Comparison of ENCODE assay signal across 16 cellular contexts in the genomic region with DNA sequence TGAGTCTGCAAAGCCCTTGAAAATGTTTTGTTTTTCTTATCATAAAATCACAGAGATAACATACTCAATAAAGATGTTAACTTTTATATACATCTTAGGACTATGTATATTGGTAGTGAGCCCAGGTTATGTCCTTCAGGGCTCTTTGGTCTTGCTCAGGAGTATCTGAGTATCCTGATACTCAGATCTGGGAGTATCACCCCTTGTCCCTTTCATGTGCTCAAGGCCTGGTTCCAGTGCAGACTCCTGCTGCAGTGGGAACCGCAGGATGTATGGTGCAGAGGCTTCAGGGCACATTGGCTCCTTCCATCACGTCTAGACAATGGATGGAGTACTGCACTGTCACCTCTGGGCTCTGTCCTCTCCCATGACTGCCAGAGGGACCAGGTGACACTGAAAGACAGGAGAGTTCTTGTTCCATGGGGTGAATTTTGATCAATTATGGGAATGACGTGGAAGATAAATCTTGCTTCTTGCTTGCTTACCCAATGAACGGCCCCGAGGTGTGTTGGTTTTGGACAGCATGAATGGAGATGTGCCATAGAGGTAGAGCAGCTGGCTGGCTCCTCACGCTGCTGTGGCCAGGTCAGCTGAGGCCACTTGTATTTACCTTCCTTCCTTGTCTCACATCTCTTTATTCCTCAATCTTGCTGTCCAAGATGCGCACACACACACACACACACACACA.
"Had no signal": no experiment of that assay in that cellular context is flagged by ENCODE, and none has a peak within 500 bp of the region (broad histone marks: within the 10 kb centered on the region; RNA-seq: fewer than 3 reads in every experiment).

No MANE protein-coding gene starts in this region.

- H3K36me3 ChIP-seq: suprapubic skin, transverse colon had no signal

- H3K4me2 ChIP-seq: smooth muscle cell had no signal

- H3K4me3 ChIP-seq: coronary artery, psoas muscle, smooth muscle cell, suprapubic skin, transverse colon had no signal

- ATAC-seq: activated CD8-positive, alpha-beta T cell treated with anti-CD3 and anti-CD28 coated beads for 36 hours; activated T-helper 17 cell treated with anti-CD3 and anti-CD28 coated beads, Interleukin-2, amount 50 U/mL, for 72 hours; psoas muscle; stimulated activated naive CD8-positive, alpha-beta T cell treated with anti-CD3 and anti-CD28 coated beads, Interleukin-15, amount 100 ng/mL, for 72 hours had no signal

- H3K4me1 ChIP-seq: psoas muscle had no signal

- H3K27ac ChIP-seq: coronary artery, psoas muscle, suprapubic skin, transverse colon had no signal

- H3K27me3 ChIP-seq: suprapubic skin, transverse colon had no signal

- DNase-seq: activated CD4-positive, alpha-beta T cell treated with anti-CD3 and anti-CD28 coated beads for 48 hours; activated CD4-positive, CD25-positive, alpha-beta regulatory T cell; activated CD8-positive, alpha-beta T cell treated with anti-CD3 and anti-CD28 coated beads for 36 hours; activated naive CD4-positive, alpha-beta T cell; activated naive CD8-positive, alpha-beta T cell treated with anti-CD3 and anti-CD28 coated beads, Interleukin-2, amount 10 ng/mL, durations not matched to agents 7 days and 5 days; activated T-cell treated with anti-CD3 and anti-CD28 coated beads, Interleukin-2, amount 50 U/mL, for 1 hour; hypothalamus; naive B cell; psoas muscle; stimulated activated CD4-positive, alpha-beta T cell treated with anti-CD3 and anti-CD28 coated beads, Interleukin-4, amount 100 ng/mL, for 1 hour; stimulated activated naive CD8-positive, alpha-beta T cell treated with anti-CD3 and anti-CD28 coated beads, Interleukin-15, amount 100 ng/mL, for 72 hours; transverse colon had no signal

- H3K9me3 ChIP-seq: psoas muscle, suprapubic skin, transverse colon had no signal
